ENCODE assay signal across 26 cellular contexts in the genomic region with DNA sequence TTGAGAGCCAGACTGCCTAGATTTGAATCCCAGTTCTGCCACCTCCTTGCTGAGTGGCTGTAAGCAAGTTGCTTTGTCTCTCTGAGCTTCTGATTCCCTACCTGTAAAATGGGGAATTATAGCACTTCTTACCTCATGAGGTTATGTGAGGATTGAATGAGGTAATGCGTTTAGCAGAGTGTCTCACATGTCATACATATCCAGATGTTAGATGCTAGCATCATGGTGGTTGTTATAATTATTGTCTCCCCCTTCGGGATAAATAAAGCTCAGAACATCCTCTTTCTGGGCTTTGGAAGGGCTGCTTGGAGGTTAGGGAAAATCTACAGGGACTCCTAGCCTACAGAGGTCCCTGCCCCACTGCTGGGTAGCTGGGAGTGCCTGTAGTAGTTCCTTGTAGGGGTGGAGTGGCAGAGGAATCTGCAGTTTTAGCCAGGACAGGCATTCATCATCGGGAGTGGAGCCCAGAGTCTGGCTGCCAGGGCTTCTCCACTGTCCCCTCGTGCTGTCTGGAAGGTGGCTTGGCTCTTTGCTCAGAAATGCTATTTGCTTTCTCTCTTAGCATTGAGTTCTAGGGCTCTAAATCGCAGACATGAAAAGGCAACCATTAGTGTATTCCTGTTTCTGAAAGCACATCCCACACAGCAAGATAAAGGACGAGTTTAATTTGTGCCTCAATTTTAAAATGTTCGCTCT.
DNase-seq lines count a peak whose midpoint lies in the region; ATAC-seq lines count a peak whose summit lies in the region.
"Had no signal": no experiment of that assay in that cellular context is flagged by ENCODE, and none has a peak within 500 bp of the region (broad histone marks: within the 10 kb centered on the region; RNA-seq: fewer than 3 reads in every experiment).

No MANE protein-coding gene starts in this region.

- no peaks in the 10 kb centered on the region for H3K27me3 ChIP-seq in right cardiac atrium (ENCODE audit: control insufficient read depth, insufficient read depth)
- H3K27me3 ChIP-seq: esophagus muscularis mucosa, SJSA1, tibial artery had no signal

- H3K27ac ChIP-seq in cingulate gyrus (ENCODE audit: low read depth, low read length) (peak overlapping the region; percentile 89), right cardiac atrium (ENCODE audit: low read length) (peak overlapping the region; percentile 62)
- H3K27ac ChIP-seq: 22Rv1, esophagus muscularis mucosa, hepatocyte, parathyroid adenoma, SJSA1, tibial artery had no signal

- H3K9me3 ChIP-seq in right cardiac atrium (ENCODE audit: control insufficient read depth, low read length): no peaks in the 10 kb centered on the region
- H3K9me3 ChIP-seq: esophagus muscularis mucosa, SJSA1, tibial artery had no signal

- no peaks in the 10 kb centered on the region for H3K27me3 Mint-ChIP-seq in stimulated activated naive B cell treated with anti-CD40 and anti-IgM and Interleukin-4, amounts not matched to agents 10 μg/mL and 1 μg/mL and 100 μg/mL, for 72 hours
- H3K27me3 Mint-ChIP-seq: activated naive CD4-positive, alpha-beta T cell treated with anti-CD3 and anti-CD28 coated beads, Interleukin-2, amount 50 U/mL, for 24 hours; T-cell had no signal

- H3K4me3 Mint-ChIP-seq in stimulated activated naive B cell treated with anti-CD40 and anti-IgM and Interleukin-4, amounts not matched to agents 10 μg/mL and 1 μg/mL and 100 μg/mL, for 72 hours: no peak overlapping the region
- H3K4me3 Mint-ChIP-seq: activated naive CD4-positive, alpha-beta T cell treated with anti-CD3 and anti-CD28 coated beads, Interleukin-2, amount 50 U/mL, for 24 hours; nephron progenitor cell; T-cell had no signal

- no peak overlapping the region for H3K4me3 ChIP-seq in right cardiac atrium (ENCODE audit: low read length)
- H3K4me3 ChIP-seq: esophagus muscularis mucosa, hepatocyte, SJSA1, tibial artery had no signal

- peak overlapping the region; percentile 20 for H3K27ac Mint-ChIP-seq in stimulated activated naive B cell treated with anti-CD40 and anti-IgM and Interleukin-4, amounts not matched to agents 10 μg/mL and 1 μg/mL and 100 μg/mL, for 72 hours
- H3K27ac Mint-ChIP-seq: activated naive CD4-positive, alpha-beta T cell treated with anti-CD3 and anti-CD28 coated beads, Interleukin-2, amount 50 U/mL, for 24 hours; activated T-helper 2 cell treated with anti-CD3 and anti-CD28 coated beads, Interferon-gamma antibody, Interleukin-2, Interleukin-4, amounts not matched to agents 10 μg/mL and 5 μg/mL and 100 μg/mL, durations not matched to agents 14 hours and 24 hours and 36 hours; nephron progenitor cell; T-cell had no signal

- DNase-seq in NCI-H748 (lab: John Stamatoyannopoulos, UW; ENCODE audit: unreplicated experiment): peak; percentile 25
- no peak for DNase-seq in NCI-H748 treated with DMSO at 0.1 percent for 48 hours (lab: John Stamatoyannopoulos, UW)
- peak; percentile 18 to 67 (median 65) for DNase-seq in right cardiac atrium
- DNase-seq in stimulated activated naive B cell treated with anti-CD40 and anti-IgM and Interleukin-4, amounts not matched to agents 10 μg/mL and 1 μg/mL and 100 μg/mL, for 72 hours: no peak
- no peak for DNase-seq in NCI-H82 treated with DMSO at 0.1 percent for 48 hours (lab: John Stamatoyannopoulos, UW; ENCODE audit: unreplicated experiment)
- DNase-seq in COR-L47 (lab: John Stamatoyannopoulos, UW): no peak
- DNase-seq: activated CD4-positive, alpha-beta T cell treated with anti-CD3 and anti-CD28 coated beads, Interleukin-2, amount 50 U/mL, for 4 hours; aorta; foreskin melanocyte; KBM-7; NCI-H1105; NCI-H187 treated with DMSO at 0.1 percent for 48 hours; NCI-H69; nephron progenitor cell; stimulated activated naive CD8-positive, alpha-beta T cell treated with anti-CD3 and anti-CD28 coated beads, Interleukin-15, Interleukin-2, amounts not matched to agents 100 U/mL and 50 U/mL, for 24 hours; T-cell; tibial artery had no signal

- intact Hi-C loops in right cardiac atrium (cut with DNase I): no loop called here

- peaks cover 41 to 68% of the 10 kb centered on the region in 2 donors for H3K36me3 Mint-ChIP-seq in stimulated activated naive B cell treated with anti-CD40 and anti-IgM and Interleukin-4, amounts not matched to agents 10 μg/mL and 1 μg/mL and 100 μg/mL, for 72 hours

- peaks cover 4% of the 10 kb centered on the region for H3K4me1 ChIP-seq in right cardiac atrium (ENCODE audit: control insufficient read depth, insufficient read depth, low read length)
- H3K4me1 ChIP-seq: esophagus muscularis mucosa, parathyroid adenoma, SJSA1, tibial artery had no signal

- WGBS in right cardiac atrium: 35% methylated on average over 7 of the region's 7 CpGs

- ATAC-seq in right cardiac atrium (peak; percentile 70 to 82), HG02623 (IDR thresholded peaks at IDR 0.05; ENCODE audit: unreplicated experiment) (no peak)
- ATAC-seq in stimulated activated naive B cell treated with anti-CD40 and anti-IgM and Interleukin-4, amounts not matched to agents 10 μg/mL and 1 μg/mL and 100 μg/mL, for 72 hours (replicated peaks): no peak
- ATAC-seq: stimulated activated naive CD8-positive, alpha-beta T cell treated with anti-CD3 and anti-CD28 coated beads, Interleukin-15, Interleukin-2, amounts not matched to agents 100 U/mL and 50 U/mL, for 24 hours; T-cell had no signal

- peaks cover 3 to 6% of the 10 kb centered on the region in 2 donors for H3K9me3 Mint-ChIP-seq in stimulated activated naive B cell treated with anti-CD40 and anti-IgM and Interleukin-4, amounts not matched to agents 10 μg/mL and 1 μg/mL and 100 μg/mL, for 72 hours
- H3K9me3 Mint-ChIP-seq: activated naive CD4-positive, alpha-beta T cell treated with anti-CD3 and anti-CD28 coated beads, Interleukin-2, amount 50 U/mL, for 24 hours; activated T-helper 2 cell treated with anti-CD3 and anti-CD28 coated beads, Interferon-gamma antibody, Interleukin-2, Interleukin-4, amounts not matched to agents 10 μg/mL and 5 μg/mL and 100 μg/mL, durations not matched to agents 14 hours and 24 hours and 36 hours; T-cell had no signal

- H3K4me1 Mint-ChIP-seq in stimulated activated naive B cell treated with anti-CD40 and anti-IgM and Interleukin-4, amounts not matched to agents 10 μg/mL and 1 μg/mL and 100 μg/mL, for 72 hours: peaks cover 1 to 6% of the 10 kb centered on the region in 2 donors
- H3K4me1 Mint-ChIP-seq: activated naive CD4-positive, alpha-beta T cell treated with anti-CD3 and anti-CD28 coated beads, Interleukin-2, amount 50 U/mL, for 24 hours; nephron progenitor cell had no signal

Comparison
In these comparisons a context has a peak if more than half of its experiments do, and no peak if none do; other contexts are left out.
1. DNase-seq: peak in NCI-H748 (single experiment) and right cardiac atrium (3 of 3); none in NCI-H748 treated with DMSO at 0.1 percent for 48 hours (single experiment), stimulated activated naive B cell treated with anti-CD40 and anti-IgM and Interleukin-4, amounts not matched to agents 10 μg/mL and 1 μg/mL and 100 μg/mL, for 72 hours (single experiment), NCI-H82 treated with DMSO at 0.1 percent for 48 hours (single experiment) and COR-L47 (single experiment).
2. ATAC-seq: peak in right cardiac atrium (2 of 2); none in stimulated activated naive B cell treated with anti-CD40 and anti-IgM and Interleukin-4, amounts not matched to agents 10 μg/mL and 1 μg/mL and 100 μg/mL, for 72 hours (0 of 2) and HG02623 (single experiment).